Comparison of ENCODE assay signal across 8 cellular contexts in genomic region chr4:125314676-125315570, GRCh38. TPM values are rescaled to one million over a fixed set of nuclear protein-coding genes. Genes with fewer than 3 reads are reported as not detected.
DNase-seq lines count a peak whose midpoint lies in the region; ATAC-seq, FAIRE-seq and TF ChIP-seq lines count a peak whose summit lies in the region.

FAT4 (plus strand) TSS chr4:125314955; CDS start chr4:125316412, 1,457 bp downstream.

- H3K4me1 Mint-ChIP-seq in stimulated activated effector memory CD8-positive, alpha-beta T cell treated with anti-CD3 and anti-CD28 coated beads, Interleukin-12 subunit alpha, Interleukin-12 subunit beta, amount 100 ng/mL, for 72 hours: peaks cover 28% of the 10 kb centered on the region

- ATAC-seq in GM18873 (IDR thresholded peaks at IDR 0.05; ENCODE audit: low FRiP score, unreplicated experiment): peak; percentile 65
- ATAC-seq in HG03095 (IDR thresholded peaks at IDR 0.05; ENCODE audit: unreplicated experiment): peak; percentile 49
- peak; percentile 64 for ATAC-seq in stimulated activated effector memory CD8-positive, alpha-beta T cell treated with anti-CD3 and anti-CD28 coated beads, Interleukin-12 subunit alpha, Interleukin-12 subunit beta, amount 100 ng/mL, for 72 hours

- FAIRE-seq in endometrium (lab: Jason Lieb, UNC): peak; percentile 98

- H3K27ac Mint-ChIP-seq in stimulated activated effector memory CD8-positive, alpha-beta T cell treated with anti-CD3 and anti-CD28 coated beads, Interleukin-12 subunit alpha, Interleukin-12 subunit beta, amount 100 ng/mL, for 72 hours: no peak within 1 kb of the TSS

- peak within 1 kb of the TSS; percentile 73 for H3K4me3 Mint-ChIP-seq in stimulated activated effector memory CD8-positive, alpha-beta T cell treated with anti-CD3 and anti-CD28 coated beads, Interleukin-12 subunit alpha, Interleukin-12 subunit beta, amount 100 ng/mL, for 72 hours

- H3K4me3 ChIP-seq in AG10803 (ENCODE audit: low read length): peak within 1 kb of the TSS; percentile 94

- peak; percentile 34 for TF ChIP-seq CTCF in AG10803 (conservative IDR thresholded peaks at IDR 0.05; ENCODE audit: low read length)

- no peaks in the 10 kb centered on the region for H3K36me3 Mint-ChIP-seq in stimulated activated effector memory CD8-positive, alpha-beta T cell treated with anti-CD3 and anti-CD28 coated beads, Interleukin-12 subunit alpha, Interleukin-12 subunit beta, amount 100 ng/mL, for 72 hours

- DNase-seq in AG10803 (ENCODE audit: low read depth): peak; percentile 99
- peak; percentile 11 for DNase-seq in NCI-H2196 (lab: John Stamatoyannopoulos, UW; ENCODE audit: unreplicated experiment)
- peak; percentile 30 for DNase-seq in activated CD4-positive, CD25-positive, alpha-beta regulatory T cell treated with anti-CD3 and anti-CD28 coated beads, Interleukin-2, amount 50 U/mL, for 72 hours
- peak; percentile 98 to 99 for DNase-seq in lung microvascular endothelial cell (ENCODE audit: low read depth in 2 of 2)
- peak; percentile 5 to 50 for DNase-seq in stimulated activated effector memory CD8-positive, alpha-beta T cell treated with anti-CD3 and anti-CD28 coated beads, Interleukin-12 subunit alpha, Interleukin-12 subunit beta, amount 100 ng/mL, for 72 hours (ENCODE audit: low spot score in 2 of 2)

- no peaks in the 10 kb centered on the region for H3K9me3 Mint-ChIP-seq in stimulated activated effector memory CD8-positive, alpha-beta T cell treated with anti-CD3 and anti-CD28 coated beads, Interleukin-12 subunit alpha, Interleukin-12 subunit beta, amount 100 ng/mL, for 72 hours

RNA-seq across cellular contexts. Expression of gene FAT4, which starts in this region (rescaled TPM):
- 40.3 and 51.8 TPM in 2 replicates for total RNA-seq in lung microvascular endothelial cell

Comparison
In these comparisons a context has a peak if more than half of its experiments do, and no peak if none do; other contexts are left out.
1. Peak in every context shown above with its lines: DNase-seq, ATAC-seq and H3K4me3 ChIP-seq.
2. DNase-seq: peak in every context shown above with its lines; median percentile 99 in AG10803; 98 in lung microvascular endothelial cell; 30 in activated CD4-positive, CD25-positive, alpha-beta regulatory T cell treated with anti-CD3 and anti-CD28 coated beads, Interleukin-2, amount 50 U/mL, for 72 hours; 28 in stimulated activated effector memory CD8-positive, alpha-beta T cell treated with anti-CD3 and anti-CD28 coated beads, Interleukin-12 subunit alpha, Interleukin-12 subunit beta, amount 100 ng/mL, for 72 hours; 11 in NCI-H2196.